In the genomic region with DNA sequence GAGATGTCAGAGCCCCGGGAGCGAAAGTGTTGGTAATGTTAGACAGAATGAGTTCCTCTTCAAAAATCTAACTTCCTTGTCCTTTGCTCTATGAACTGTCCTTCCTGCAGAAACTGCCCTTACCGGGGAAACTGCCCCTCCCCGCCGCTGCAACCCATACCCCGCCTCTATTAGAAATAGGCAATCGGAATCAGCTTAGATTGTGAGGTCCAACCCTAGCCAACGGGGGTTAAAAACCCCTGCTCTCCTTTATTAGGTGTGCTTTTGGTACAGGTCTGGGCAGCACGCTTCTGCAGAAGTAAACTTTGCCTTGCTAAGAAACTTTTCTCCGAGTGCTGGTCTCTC, we compare ENCODE assay signal across 7 cellular contexts. TPM values are rescaled to one million over a fixed set of nuclear protein-coding genes. Genes with fewer than 3 reads are reported as not detected.
A peak's percentile ranks its signal among the peaks of the same experiment; 100 is the strongest.
DNase-seq lines count a peak whose midpoint lies in the region; ATAC-seq lines count a peak whose summit lies in the region.
"Had no signal": no experiment of that assay in that cellular context is flagged by ENCODE, and none has a peak within 500 bp of the region (broad histone marks: within the 10 kb centered on the region; RNA-seq: fewer than 3 reads in every experiment).

No MANE protein-coding gene starts in this region.

- peak overlapping the region; percentile 73 for H3K4me2 ChIP-seq in mesendoderm (ENCODE audit: low read length)

- no peaks in the 10 kb centered on the region for H3K4me1 ChIP-seq in mesendoderm (ENCODE audit: control insufficient read depth, low read depth, low read length)

- peak overlapping the region; percentile 90 for H3K56ac ChIP-seq in mesendoderm (ENCODE audit: low read length)

- H2BK5ac ChIP-seq in mesendoderm (ENCODE audit: low read length) = no peak overlapping the region

- no peaks in the 10 kb centered on the region for H3K27me3 ChIP-seq in mesendoderm (ENCODE audit: insufficient read depth, low read length, poor library complexity)

- no peaks in the 10 kb centered on the region for H3K9me3 Mint-ChIP-seq in T-helper 1 cell treated with Interleukin-12 subunit alpha and Interleukin-12 subunit beta and Interleukin-4 antibody, amounts not matched to agents 30 μg/mL and 1 μg/mL, for 36 hours
- H3K9me3 Mint-ChIP-seq in activated T-helper 1 cell treated with anti-CD3 and anti-CD28 coated beads, Interleukin-12 subunit alpha, Interleukin-12 subunit beta, Interleukin-2, Interleukin-4 antibody, amounts not matched to agents 30 ng/mL and 10 ng/mL and 1 ng/mL, durations not matched to agents 14 hours and 24 hours and 36 hours = no peaks in the 10 kb centered on the region

- WGBS in mesendoderm (ENCODE audit: extremely low coverage, insufficient coverage, low lambda C conversion rate) = no CpG with 5 or more reads among the region's 10 CpGs

- peak overlapping the region; percentile 81 for H3K9ac ChIP-seq in mesendoderm (ENCODE audit: low read length)

- intact Hi-C loops in activated T-helper 1 cell treated with anti-CD3 and anti-CD28 coated beads, Interleukin-12 subunit alpha, Interleukin-12 subunit beta, Interleukin-2, Interleukin-4 antibody, amounts not matched to agents 30 ng/mL and 10 ng/mL and 1 ng/mL, durations not matched to agents 14 hours and 24 hours and 36 hours (cut with micrococcal nuclease) = loop anchor here (1.0 to 10.0 kb wide), 10 partner anchors 11 to 1394 kb away; a partner anchor contains a TSS

- H3K79me2 ChIP-seq in mesendoderm (ENCODE audit: control insufficient read depth, insufficient read depth, low read length) = no peaks in the 10 kb centered on the region

- peak overlapping the region; percentile 43 for H3K4me3 ChIP-seq in mesendoderm (ENCODE audit: low read length)

- no peak overlapping the region for H4K8ac ChIP-seq in mesendoderm (ENCODE audit: low read depth, low read length)

- H2AK5ac ChIP-seq in mesendoderm (ENCODE audit: low read length) = no peak overlapping the region

- no peak overlapping the region for H2BK15ac ChIP-seq in mesendoderm (replicated peaks; ENCODE audit: low read depth)

- H3K36me3 ChIP-seq in mesendoderm (ENCODE audit: control insufficient read depth, insufficient read depth, low read length) = no peaks in the 10 kb centered on the region

- DNase-seq in T-helper 1 cell = no peak
- DNase-seq in activated T-helper 1 cell treated with anti-CD3 and anti-CD28 coated beads, Interleukin-12 subunit alpha, Interleukin-12 subunit beta, Interleukin-2, Interleukin-4 antibody, amounts not matched to agents 30 ng/mL and 10 ng/mL and 1 ng/mL, durations not matched to agents 14 hours and 24 hours and 36 hours (ENCODE audit: low spot score) = no peak
- no peak for DNase-seq in mesendoderm
- no peak for DNase-seq in midbrain (lab: John Stamatoyannopoulos, UW)

- ATAC-seq in HG03139 (IDR thresholded peaks at IDR 0.05; ENCODE audit: unreplicated experiment) = no peak

- H3K27ac ChIP-seq in mesendoderm (ENCODE audit: low read depth, low read length) = peak overlapping the region; percentile 84

- H3K4me1 Mint-ChIP-seq in T-helper 1 cell treated with Interleukin-12 subunit alpha and Interleukin-12 subunit beta and Interleukin-4 antibody, amounts not matched to agents 30 μg/mL and 1 μg/mL, for 36 hours (ENCODE audit: low read depth) = peaks cover 23% of the 10 kb centered on the region
- H3K4me1 Mint-ChIP-seq in activated T-helper 1 cell treated with anti-CD3 and anti-CD28 coated beads, Interleukin-12 subunit alpha, Interleukin-12 subunit beta, Interleukin-2, Interleukin-4 antibody, amounts not matched to agents 30 ng/mL and 10 ng/mL and 1 ng/mL, durations not matched to agents 14 hours and 24 hours and 36 hours (ENCODE audit: low read depth) = peaks cover 24% of the 10 kb centered on the region

- peak overlapping the region; percentile 95 for H3K27ac Mint-ChIP-seq in T-helper 1 cell treated with Interleukin-12 subunit alpha and Interleukin-12 subunit beta and Interleukin-4 antibody, amounts not matched to agents 30 μg/mL and 1 μg/mL, for 36 hours
- H3K27ac Mint-ChIP-seq in activated T-helper 1 cell treated with anti-CD3 and anti-CD28 coated beads, Interleukin-12 subunit alpha, Interleukin-12 subunit beta, Interleukin-2, Interleukin-4 antibody, amounts not matched to agents 30 ng/mL and 10 ng/mL and 1 ng/mL, durations not matched to agents 14 hours and 24 hours and 36 hours = peak overlapping the region; percentile 95

- H3K36me3 Mint-ChIP-seq in T-helper 1 cell treated with Interleukin-12 subunit alpha and Interleukin-12 subunit beta and Interleukin-4 antibody, amounts not matched to agents 30 μg/mL and 1 μg/mL, for 36 hours (ENCODE audit: low read depth) = peaks cover 15% of the 10 kb centered on the region
- peaks cover 9% of the 10 kb centered on the region for H3K36me3 Mint-ChIP-seq in activated T-helper 1 cell treated with anti-CD3 and anti-CD28 coated beads, Interleukin-12 subunit alpha, Interleukin-12 subunit beta, Interleukin-2, Interleukin-4 antibody, amounts not matched to agents 30 ng/mL and 10 ng/mL and 1 ng/mL, durations not matched to agents 14 hours and 24 hours and 36 hours (ENCODE audit: low read depth)

- H3K79me1 ChIP-seq in mesendoderm (ENCODE audit: low read length) = no peaks in the 10 kb centered on the region

- no peak overlapping the region for H4K5ac ChIP-seq in mesendoderm (ENCODE audit: low read length)

- H2BK120ac ChIP-seq in mesendoderm (ENCODE audit: low read depth, low read length) = no peak overlapping the region

- H3K27me3 Mint-ChIP-seq in T-helper 1 cell treated with Interleukin-12 subunit alpha and Interleukin-12 subunit beta and Interleukin-4 antibody, amounts not matched to agents 30 μg/mL and 1 μg/mL, for 36 hours (ENCODE audit: low read depth) = no peaks in the 10 kb centered on the region
- H3K27me3 Mint-ChIP-seq in activated T-helper 1 cell treated with anti-CD3 and anti-CD28 coated beads, Interleukin-12 subunit alpha, Interleukin-12 subunit beta, Interleukin-2, Interleukin-4 antibody, amounts not matched to agents 30 ng/mL and 10 ng/mL and 1 ng/mL, durations not matched to agents 14 hours and 24 hours and 36 hours (ENCODE audit: insufficient read depth) = no peaks in the 10 kb centered on the region

- peak overlapping the region; percentile 45 for H3K18ac ChIP-seq in mesendoderm (ENCODE audit: low read length)

- H3K23ac ChIP-seq in mesendoderm (ENCODE audit: low read length) = no peak overlapping the region

- peak overlapping the region; percentile 2 for H3K4ac ChIP-seq in mesendoderm (ENCODE audit: low read depth, low read length)

- peak overlapping the region; percentile 89 for H3K4me3 Mint-ChIP-seq in T-helper 1 cell treated with Interleukin-12 subunit alpha and Interleukin-12 subunit beta and Interleukin-4 antibody, amounts not matched to agents 30 μg/mL and 1 μg/mL, for 36 hours
- H3K4me3 Mint-ChIP-seq in activated T-helper 1 cell treated with anti-CD3 and anti-CD28 coated beads, Interleukin-12 subunit alpha, Interleukin-12 subunit beta, Interleukin-2, Interleukin-4 antibody, amounts not matched to agents 30 ng/mL and 10 ng/mL and 1 ng/mL, durations not matched to agents 14 hours and 24 hours and 36 hours = peak overlapping the region; percentile 83

RNA-seq across cellular contexts. Expression of a gene that starts 11.5 kb away (rescaled TPM):
- 326 and 335 TPM in 2 replicates for total RNA-seq in activated T-helper 1 cell treated with anti-CD3 and anti-CD28 coated beads, Interleukin-12 subunit alpha, Interleukin-12 subunit beta, Interleukin-2, Interleukin-4 antibody, amounts not matched to agents 30 ng/mL and 10 ng/mL and 1 ng/mL, durations not matched to agents 14 hours and 24 hours and 36 hours
- 487 TPM for polyA plus RNA-seq in mesendoderm (2013, experiment 1 of 2)
- 492 TPM for polyA plus RNA-seq in mesendoderm (2013, experiment 2 of 2)

RNA-seq across cellular contexts. Expression of a gene that starts 13.1 kb away (rescaled TPM):
- 127 and 143 TPM in 2 replicates for total RNA-seq in activated T-helper 1 cell treated with anti-CD3 and anti-CD28 coated beads, Interleukin-12 subunit alpha, Interleukin-12 subunit beta, Interleukin-2, Interleukin-4 antibody, amounts not matched to agents 30 ng/mL and 10 ng/mL and 1 ng/mL, durations not matched to agents 14 hours and 24 hours and 36 hours
- polyA plus RNA-seq in mesendoderm (2013, experiment 1 of 2) = 243 TPM
- 228 TPM for polyA plus RNA-seq in mesendoderm (2013, experiment 2 of 2)

RNA-seq across cellular contexts. Expression of a gene that starts 13.7 kb away (rescaled TPM):
- 76.3 and 92.4 TPM in 2 replicates for total RNA-seq in activated T-helper 1 cell treated with anti-CD3 and anti-CD28 coated beads, Interleukin-12 subunit alpha, Interleukin-12 subunit beta, Interleukin-2, Interleukin-4 antibody, amounts not matched to agents 30 ng/mL and 10 ng/mL and 1 ng/mL, durations not matched to agents 14 hours and 24 hours and 36 hours
- 255 TPM for polyA plus RNA-seq in mesendoderm (2013, experiment 1 of 2)
- 263 TPM for polyA plus RNA-seq in mesendoderm (2013, experiment 2 of 2)

RNA-seq across cellular contexts. Expression of a gene that starts 17.4 kb away (rescaled TPM):
- not detected in 2 replicates for total RNA-seq in activated T-helper 1 cell treated with anti-CD3 and anti-CD28 coated beads, Interleukin-12 subunit alpha, Interleukin-12 subunit beta, Interleukin-2, Interleukin-4 antibody, amounts not matched to agents 30 ng/mL and 10 ng/mL and 1 ng/mL, durations not matched to agents 14 hours and 24 hours and 36 hours
- 0.20 TPM for polyA plus RNA-seq in mesendoderm (2013, experiment 1 of 2)
- polyA plus RNA-seq in mesendoderm (2013, experiment 2 of 2) = 0.11 TPM
- total RNA-seq: pulmonary artery endothelial cell had no signal

RNA-seq across cellular contexts. Expression of a gene that starts 23.9 kb away (rescaled TPM):
- not detected in 2 replicates for total RNA-seq in activated T-helper 1 cell treated with anti-CD3 and anti-CD28 coated beads, Interleukin-12 subunit alpha, Interleukin-12 subunit beta, Interleukin-2, Interleukin-4 antibody, amounts not matched to agents 30 ng/mL and 10 ng/mL and 1 ng/mL, durations not matched to agents 14 hours and 24 hours and 36 hours
- 1.2 TPM for polyA plus RNA-seq in mesendoderm (2013, experiment 1 of 2)
- 1.4 TPM for polyA plus RNA-seq in mesendoderm (2013, experiment 2 of 2)
